Comparison of ENCODE assay signal across 8 cellular contexts in genomic region chr22:35257002-35257320, GRCh38. TPM values are rescaled to one million over a fixed set of nuclear protein-coding genes. Genes with fewer than 3 reads are reported as not detected.
DNase-seq lines count a peak whose midpoint lies in the region; ATAC-seq and TF ChIP-seq lines count a peak whose summit lies in the region.

No MANE protein-coding gene starts in this region.

- ATAC-seq in GM21825 (IDR thresholded peaks at IDR 0.05; ENCODE audit: unreplicated experiment) = peak; percentile 25
- ATAC-seq in gastroesophageal sphincter = no peak

- intact Hi-C loops in spleen (cut with DNase I; ENCODE audit: low total_unique reads) = no loop called here

- H3K9ac ChIP-seq in BLaER1 treated with 17β-estradiol and CSF1 and Interleukin-3, amounts not matched to agents 10 nM and 100 nM = peak overlapping the region; percentile 98 to 100 (median 99)
- H3K9ac ChIP-seq in SK-N-MC (ENCODE audit: insufficient read length) = peak overlapping the region; percentile 99

- peaks cover 15 to 24% (median 18%) of the 10 kb centered on the region in 10 experiments for H3K4me1 ChIP-seq in BLaER1 treated with 17β-estradiol and CSF1 and Interleukin-3, amounts not matched to agents 10 nM and 100 nM
- H3K4me1 ChIP-seq in gastroesophageal sphincter = peaks cover 0 to 28% (median 3%) of the 10 kb centered on the region in 3 donors
- peaks cover 3 to 37% (median 26%) of the 10 kb centered on the region in 6 donors for H3K4me1 ChIP-seq in spleen

- H4K20me1 ChIP-seq in BLaER1 treated with 17β-estradiol and CSF1 and Interleukin-3, amounts not matched to agents 10 nM and 100 nM = peaks cover 0 to 36% (median 5%) of the 10 kb centered on the region in 11 experiments; a peak in 9 of 22 replicates

- peak overlapping the region; percentile 74 to 95 (median 85) for H3K4me2 ChIP-seq in BLaER1 treated with 17β-estradiol and CSF1 and Interleukin-3, amounts not matched to agents 10 nM and 100 nM

- no peak for DNase-seq in SK-N-MC (ENCODE audit: low read depth, low spot score)
- no peak for DNase-seq in spleen
- DNase-seq in hypothalamus (lab: John Stamatoyannopoulos, UW) = no peak
- DNase-seq in activated effector memory CD4-positive, alpha-beta T cell treated with Interleukin-2 at 50 U/mL for 16 hours = no peak
- no peak for DNase-seq in middle frontal gyrus (ENCODE audit: extremely low spot score, low spot score)

- no peaks in the 10 kb centered on the region for H3K9me3 ChIP-seq in BLaER1 treated with 17β-estradiol and CSF1 and Interleukin-3, amounts not matched to agents 10 nM and 100 nM (replicated peaks in 1 of 11)
- H3K9me3 ChIP-seq in SK-N-MC (ENCODE audit: low read depth, low read length) (no peaks in the 10 kb centered on the region), gastroesophageal sphincter (no peaks in the 10 kb centered on the region), spleen (no peaks in the 10 kb centered on the region)

- peak overlapping the region; percentile 67 to 90 (median 82) for H3K4me3 ChIP-seq in BLaER1 treated with 17β-estradiol and CSF1 and Interleukin-3, amounts not matched to agents 10 nM and 100 nM
- H3K4me3 ChIP-seq in SK-N-MC (peak overlapping the region; percentile 84), gastroesophageal sphincter (peak overlapping the region; percentile 71 to 73), spleen (peak overlapping the region; percentile 62 to 80 (median 72))

- TF ChIP-seq CTCF in gastroesophageal sphincter (IDR thresholded peaks at IDR 0.05) = no peak
- no peak for TF ChIP-seq CTCF in spleen (IDR thresholded peaks at IDR 0.05 in 8 of 11, conservative IDR thresholded peaks at IDR 0.05 in 3 of 11)

- H3K36me3 ChIP-seq in BLaER1 treated with 17β-estradiol and CSF1 and Interleukin-3, amounts not matched to agents 10 nM and 100 nM = peaks cover 5 to 20% (median 10%) of the 10 kb centered on the region in 11 experiments; a peak in 21 of 22 replicates
- H3K36me3 ChIP-seq in SK-N-MC (ENCODE audit: insufficient read depth, low read length) (peaks cover 21% of the 10 kb centered on the region), gastroesophageal sphincter (no peaks in the 10 kb centered on the region), spleen (peaks cover 0 to under 1% (median 0%) of the 10 kb centered on the region in 6 donors)

- WGBS in gastroesophageal sphincter (ENCODE audit: low coverage in 1 of 2), 2 donors = 0 to 3% methylated on average over 3 of the region's 3 CpGs
- WGBS in spleen, 5 donors = 1 to 6% (median 3%) methylated on average over 3 of the region's 3 CpGs

- no peak for TF ChIP-seq EP300 in gastroesophageal sphincter (IDR thresholded peaks at IDR 0.05)

- no peaks in the 10 kb centered on the region for H3K27me3 ChIP-seq in BLaER1 treated with 17β-estradiol and CSF1 and Interleukin-3, amounts not matched to agents 10 nM and 100 nM
- peaks cover 1% of the 10 kb centered on the region for H3K27me3 ChIP-seq in gastroesophageal sphincter
- H3K27me3 ChIP-seq in spleen (replicated peaks in 1 of 7) = no peaks in the 10 kb centered on the region

- no peak for TF ChIP-seq POLR2A in gastroesophageal sphincter (IDR thresholded peaks at IDR 0.05)
- no peak for TF ChIP-seq POLR2A in spleen (IDR thresholded peaks at IDR 0.05)

- H3K27ac ChIP-seq in BLaER1 treated with 17β-estradiol and CSF1 and Interleukin-3, amounts not matched to agents 10 nM and 100 nM = peak overlapping the region in 10 of 11 experiments; percentile 96 to 100 (median 98); a peak in 19 of 22 replicates
- peak overlapping the region; percentile 97 for H3K27ac ChIP-seq in SK-N-MC
- peak overlapping the region in 3 of 4 donors; percentile 88 to 99 (median 97) for H3K27ac ChIP-seq in gastroesophageal sphincter
- H3K27ac ChIP-seq in spleen = peak overlapping the region; percentile 95 to 98 (median 96)

RNA-seq across cellular contexts. Expression of gene HMGXB4, which starts 0.3 kb away (rescaled TPM):
- total RNA-seq in gastroesophageal sphincter (10 to 100 TPM; 10.8 to 19.0 (median 16.1) TPM), spleen (10 to 100 TPM; 18.1 to 24.6 (median 21.5) TPM)
- 1 to 10 TPM; 4.0 to 6.9 (median 4.2) TPM for polyA plus RNA-seq in spleen

RNA-seq across cellular contexts. Expression of gene TOM1, which starts 42.7 kb away (rescaled TPM):
- total RNA-seq in gastroesophageal sphincter (10 to 100 TPM; 22.3 to 40.3 (median 34.1) TPM), spleen (10 to 100 TPM; 48.2 to 92.1 (median 56.1) TPM)
- 10 to 100 TPM; 19.9 to 44.4 (median 34.2) TPM for polyA plus RNA-seq in spleen
